In the genomic region with DNA sequence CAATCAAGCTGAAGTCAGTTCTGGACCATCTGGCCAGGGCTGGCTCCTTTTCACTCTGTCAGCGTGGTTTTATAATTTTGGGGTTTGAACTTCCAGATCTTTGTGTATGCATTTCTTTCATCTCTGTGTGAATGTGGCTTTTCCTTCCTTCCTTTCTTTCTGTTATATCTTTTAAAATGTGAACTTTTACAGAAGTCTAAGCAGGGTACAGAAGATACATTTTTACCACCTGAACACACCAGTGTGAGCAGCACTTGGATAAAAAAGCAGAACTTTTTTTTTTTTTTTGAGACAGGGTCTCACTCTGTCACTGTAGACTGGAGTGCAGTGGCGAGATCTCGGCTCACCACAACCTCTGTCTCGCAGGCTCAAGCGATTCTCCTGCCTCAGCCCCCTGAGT, we compare ENCODE assay signal across 21 cellular contexts.
"Had no signal": no experiment of that assay in that cellular context is flagged by ENCODE, and none has a peak within 500 bp of the region (broad histone marks: within the 10 kb centered on the region; RNA-seq: fewer than 3 reads in every experiment).

No MANE protein-coding gene starts in this region.

- DNase-seq: colonic mucosa; dermis blood vessel endothelial cell; esophagus squamous epithelium; foreskin fibroblast; glutamatergic neuron; left colon; left ventricle myocardium superior; mesenchymal stem cell; naive B cell; occipital lobe; sigmoid colon; stimulated activated CD4-positive, alpha-beta T cell treated with anti-CD3 and anti-CD28 coated beads, Interleukin-12 subunit alpha, Interleukin-12 subunit beta, amount 100 ng/mL, for 4 hours; stomach; substantia nigra; transverse colon had no signal

- H3K36me3 Mint-ChIP-seq: naive B cell had no signal

- H3K4me1 ChIP-seq: colonic mucosa, gastroesophageal sphincter had no signal

- H3K27ac Mint-ChIP-seq: nephron had no signal

- H3K79me2 ChIP-seq: hepatocyte had no signal

- H3K36me3 ChIP-seq: colonic mucosa, esophagus squamous epithelium, gastroesophageal sphincter, sigmoid colon, stomach, thoracic aorta, transverse colon had no signal

- H3K9me3 ChIP-seq: colonic mucosa, esophagus squamous epithelium, gastroesophageal sphincter, sigmoid colon, stomach, thoracic aorta, transverse colon had no signal

- H3K4me3 ChIP-seq: colonic mucosa, esophagus squamous epithelium, gastroesophageal sphincter, hepatocyte, lung, sigmoid colon, skin epidermis, stomach, thoracic aorta, transverse colon had no signal

- H3K9me3 Mint-ChIP-seq: naive B cell, nephron had no signal

- H3K4me3 Mint-ChIP-seq: nephron had no signal

- ATAC-seq: gastroesophageal sphincter, left ventricle myocardium superior had no signal

- H3K27me3 ChIP-seq: colonic mucosa, gastroesophageal sphincter, hepatocyte, sigmoid colon, stomach, transverse colon had no signal

- H3K27ac ChIP-seq: colonic mucosa, gastroesophageal sphincter, hepatocyte, sigmoid colon, skin epidermis, stomach, thoracic aorta, transverse colon had no signal

- H2AFZ ChIP-seq: hepatocyte had no signal

- H3K4me2 ChIP-seq: hepatocyte had no signal

- H3K4me1 Mint-ChIP-seq: naive B cell had no signal
